ENCODE assay signal across 8 cellular contexts in genomic region chr2:200483729-200484198, GRCh38. TPM values are rescaled to one million over a fixed set of nuclear protein-coding genes. Genes with fewer than 3 reads are reported as not detected.
DNase-seq lines count a peak whose midpoint lies in the region; ATAC-seq and TF ChIP-seq lines count a peak whose summit lies in the region.

No MANE protein-coding gene starts in this region.

- H3K9ac ChIP-seq in PC-3 (ENCODE audit: low read length): no peak overlapping the region

- H3K4me3 ChIP-seq in PC-3 (ENCODE audit: low read length) (no peak overlapping the region), tibial nerve (no peak overlapping the region)

- peak overlapping the region; percentile 32 for H3K4me2 ChIP-seq in PC-3 (ENCODE audit: low read length)

- H3K27me3 ChIP-seq in PC-3 (ENCODE audit: low read length) (no peaks in the 10 kb centered on the region), tibial nerve (no peaks in the 10 kb centered on the region)

- no peak for TF ChIP-seq EP300 in tibial nerve (IDR thresholded peaks at IDR 0.05)

- no peaks in the 10 kb centered on the region for H3K9me3 ChIP-seq in PC-3 (ENCODE audit: low read length)
- no peaks in the 10 kb centered on the region for H3K9me3 ChIP-seq in tibial nerve

- CTCF ChIA-PET in PC-3 (lab: Charles Lee): interaction anchor here (0.5 to 1.6 kb wide), 15 partner anchors 10 to 508 kb away, joined by 3 to 15 read pairs (median 4); partner anchors contain the start of gene KCTD18

- POLR2A ChIA-PET in PC-3 (lab: Charles Lee; ENCODE audit: unreplicated experiment): no interaction called here

- no peak for TF ChIP-seq POLR2A in tibial nerve (IDR thresholded peaks at IDR 0.05)

- WGBS in tibial nerve, 2 donors: 51 to 57% methylated on average over 4 of the region's 4 CpGs

- BruUV-seq in PC-3 (replicated peaks; lab: Mats Ljungman, UMichigan): no TSS peak

- intact Hi-C loops in PC-3 (cut with micrococcal nuclease): loop anchor here (1.0 to 5.0 kb wide), 3 partner anchors 27 to 220 kb away; partner anchors contain the start of genes KCTD18 and SGO2

- H3K79me2 ChIP-seq in PC-3 (ENCODE audit: low read length): no peaks in the 10 kb centered on the region

- no peaks in the 10 kb centered on the region for H3F3A ChIP-seq in PC-3 (ENCODE audit: low read length, unreplicated experiment)

- H3K4me1 ChIP-seq in PC-3 (ENCODE audit: insufficient read depth, low read length): peaks cover 47% of the 10 kb centered on the region
- peaks cover 0 to 23% (median 5%) of the 10 kb centered on the region in 4 donors for H3K4me1 ChIP-seq in tibial nerve

- peak; percentile 88 for TF ChIP-seq CTCF in PC-3 (conservative IDR thresholded peaks at IDR 0.05; ENCODE audit: low read depth, low read length)
- TF ChIP-seq CTCF in tibial nerve (IDR thresholded peaks at IDR 0.05): peak in 3 of 5 experiments; percentile 10 to 26 (median 12)

- ATAC-seq in GM19463 (IDR thresholded peaks at IDR 0.05; ENCODE audit: unreplicated experiment) (peak; percentile 57), PC-3 (peak; percentile 64)

- no peaks in the 10 kb centered on the region for H4K20me1 ChIP-seq in PC-3 (ENCODE audit: low read length)

- no peak overlapping the region for H2AFZ ChIP-seq in PC-3 (ENCODE audit: low read length)

- peak; percentile 67 for DNase-seq in DMS 273 (lab: John Stamatoyannopoulos, UW; ENCODE audit: unreplicated experiment)
- no peak for DNase-seq in DMS 273 treated with DMSO at 0.1 percent for 48 hours (lab: John Stamatoyannopoulos, UW)
- DNase-seq in HK-2 (ENCODE audit: unreplicated experiment): peak; percentile 44
- DNase-seq in PC-3: peak; percentile 85
- peak; percentile 14 for DNase-seq in fibroblast of gingiva (ENCODE audit: low read depth)
- DNase-seq in tibial nerve (ENCODE audit: low spot score in 2 of 2): no peak
- no peak for DNase-seq in globus pallidus (ENCODE audit: low spot score)

- H3K36me3 ChIP-seq in PC-3 (ENCODE audit: low read depth, low read length) (no peaks in the 10 kb centered on the region), tibial nerve (peaks cover 0 to 12% (median 0%) of the 10 kb centered on the region in 3 donors)

- H3K27ac ChIP-seq in PC-3 (ENCODE audit: low read length) (no peak overlapping the region), tibial nerve (no peak overlapping the region)

- H3K9me2 ChIP-seq in PC-3 (replicated peaks; ENCODE audit: low read length): no peaks in the 10 kb centered on the region

RNA-seq across cellular contexts. Expression of gene KCTD18, which starts 26.1 kb away (rescaled TPM):
- 10.4 and 13.0 TPM in 2 replicates for total RNA-seq in PC-3 (2014; rRNA removed)
- 10 to 100 TPM; 20.1 to 38.2 (median 24.5) TPM for total RNA-seq in tibial nerve

RNA-seq across cellular contexts. Expression of gene SGO2, which starts 42.2 kb away (rescaled TPM):
- total RNA-seq in PC-3 (2014; rRNA removed) (23.5 and 25.6 TPM in 2 replicates), tibial nerve (1 to 10 TPM; 1.5 to 6.3 (median 4.5) TPM)

Comparison
In these comparisons a context has a peak if more than half of its experiments do, and no peak if none do; other contexts are left out.
1. DNase-seq: peak in DMS 273 (single experiment), HK-2 (single experiment), PC-3 (single experiment) and fibroblast of gingiva (single experiment); none in DMS 273 treated with DMSO at 0.1 percent for 48 hours (single experiment), tibial nerve (0 of 2) and globus pallidus (single experiment).